In genomic region chr18:62183578-62184195, GRCh38 we compare ENCODE assay signal across 8 cellular contexts. TPM values are rescaled to one million over a fixed set of nuclear protein-coding genes. Genes with fewer than 3 reads are reported as not detected.
A peak's percentile ranks its signal among the peaks of the same experiment; 100 is the strongest.
DNase-seq lines count a peak whose midpoint lies in the region; ATAC-seq, FAIRE-seq and TF ChIP-seq lines count a peak whose summit lies in the region.

No MANE protein-coding gene starts in this region.

- no peaks in the 10 kb centered on the region for H3K27me3 Mint-ChIP-seq in activated CD4-positive, alpha-beta memory T cell treated with anti-CD3 and anti-CD28 coated beads for 36 hours

- no peaks in the 10 kb centered on the region for H3K27me3 ChIP-seq in GM06990 (replicated peaks; ENCODE audit: control insufficient read depth, insufficient read depth, low read length)
- no peaks in the 10 kb centered on the region for H3K27me3 ChIP-seq in sigmoid colon

- TF ChIP-seq POLR2A in sigmoid colon (IDR thresholded peaks at IDR 0.05) (no peak), H54 (IDR thresholded peaks at IDR 0.05; ENCODE audit: low read depth, low read length) (no peak)

- H3K4me3 ChIP-seq in GM06990 (replicated peaks; ENCODE audit: low read depth, low read length) (no peak overlapping the region), foreskin fibroblast (ENCODE audit: low read depth in 1 of 2, low read length in 2 of 2) (no peak overlapping the region), sigmoid colon (no peak overlapping the region)

- no peak overlapping the region for H3K27ac ChIP-seq in sigmoid colon

- H3K36me3 Mint-ChIP-seq in activated CD4-positive, alpha-beta memory T cell treated with anti-CD3 and anti-CD28 coated beads for 36 hours, result peaks cover 3% of the 10 kb centered on the region

- DNase-seq in AG08396 (ENCODE audit: low spot score) (peak; percentile 29), GM06990 (ENCODE audit: extremely low read depth, insufficient read length) (no peak), NCI-H2196 (lab: John Stamatoyannopoulos, UW; ENCODE audit: unreplicated experiment) (peak; percentile 64), foreskin fibroblast (peak; percentile 27 to 73), sigmoid colon (no peak), H54 (ENCODE audit: insufficient read length, low spot score) (no peak)
- peak; percentile 19 for DNase-seq in activated CD4-positive, alpha-beta memory T cell treated with anti-CD3 and anti-CD28 coated beads for 36 hours

- H3K4me1 ChIP-seq in sigmoid colon, result peaks cover 0 to 19% (median 15%) of the 10 kb centered on the region in 4 donors

- H3K4me3 Mint-ChIP-seq in activated CD4-positive, alpha-beta memory T cell treated with anti-CD3 and anti-CD28 coated beads for 36 hours, result no peak overlapping the region

- peak; percentile 96 for TF ChIP-seq CTCF in GM06990 (IDR thresholded peaks at IDR 0.05; ENCODE audit: insufficient read depth, low read length, poor library complexity, severe bottlenecking)
- peak; percentile 87 for TF ChIP-seq CTCF in foreskin fibroblast (IDR thresholded peaks at IDR 0.05; ENCODE audit: low read depth, low read length)
- peak; percentile 64 to 96 (median 92) for TF ChIP-seq CTCF in sigmoid colon (IDR thresholded peaks at IDR 0.05)

- no peak for FAIRE-seq in H54 (lab: Jason Lieb, UNC)

- ATAC-seq in GM21390 (IDR thresholded peaks at IDR 0.05; ENCODE audit: unreplicated experiment), result no peak

- H3K9me3 Mint-ChIP-seq in activated CD4-positive, alpha-beta memory T cell treated with anti-CD3 and anti-CD28 coated beads for 36 hours, result no peaks in the 10 kb centered on the region

- no peak overlapping the region for H3K27ac Mint-ChIP-seq in activated CD4-positive, alpha-beta memory T cell treated with anti-CD3 and anti-CD28 coated beads for 36 hours

- no peak for TF ChIP-seq EP300 in sigmoid colon (IDR thresholded peaks at IDR 0.05)

- intact Hi-C loops in activated CD4-positive, alpha-beta memory T cell treated with anti-CD3 and anti-CD28 coated beads for 36 hours (cut with micrococcal nuclease), result loop anchor here (1.0 to 10.0 kb wide), 3 partner anchors 66 to 801 kb away; no protein-coding TSS in a partner anchor
- intact Hi-C loops in sigmoid colon (cut with DNase I), result loop anchor here (10.0 kb wide), 1 partner anchor 801 kb away; no protein-coding TSS in a partner anchor

- H3K36me3 ChIP-seq in GM06990 (ENCODE audit: control insufficient read depth, insufficient read depth, low read length), result no peaks in the 10 kb centered on the region
- no peaks in the 10 kb centered on the region for H3K36me3 ChIP-seq in sigmoid colon

- H3K9me3 ChIP-seq in sigmoid colon, result no peaks in the 10 kb centered on the region

- H3K4me1 Mint-ChIP-seq in activated CD4-positive, alpha-beta memory T cell treated with anti-CD3 and anti-CD28 coated beads for 36 hours (ENCODE audit: low read depth), result peaks cover 21% of the 10 kb centered on the region

- CTCF ChIA-PET in activated CD4-positive, alpha-beta memory T cell treated with anti-CD3 and anti-CD28 coated beads for 36 hours (lab: Charles Lee), result interaction anchor here (0.7 to 9.4 kb wide), 7 partner anchors 14 to 78 kb away, joined by 3 to 150 read pairs (median 3); no protein-coding TSS in a partner anchor

- POLR2A ChIA-PET in activated CD4-positive, alpha-beta memory T cell treated with anti-CD3 and anti-CD28 coated beads for 36 hours (lab: Charles Lee), result no interaction called here

- 3 to 13% methylated on average over 2 of the region's 2 CpGs for WGBS in sigmoid colon, 2 donors

RNA-seq across cellular contexts. Expression of gene PIGN, which starts 3.2 kb away (rescaled TPM):
- total RNA-seq in activated CD4-positive, alpha-beta memory T cell treated with anti-CD3 and anti-CD28 coated beads for 36 hours, result 10 to 100 TPM; 26.2 to 27.8 TPM
- total RNA-seq in sigmoid colon, result 10 to 100 TPM; 18.4 to 23.2 (median 19.8) TPM
- 1 to 10 TPM; 3.0 to 9.0 (median 3.5) TPM for polyA plus RNA-seq in sigmoid colon

RNA-seq across cellular contexts. Expression of gene RELCH, which starts 3.4 kb away (rescaled TPM):
- total RNA-seq in activated CD4-positive, alpha-beta memory T cell treated with anti-CD3 and anti-CD28 coated beads for 36 hours, result 10 to 100 TPM; 16.1 to 17.7 TPM
- 10 to 100 TPM; 19.3 to 28.8 (median 25.3) TPM for total RNA-seq in sigmoid colon
- 10 to 100 TPM in 1 of 3 donors, 1 to 10 TPM in 2; 6.6 to 17.6 (median 9.0) TPM for polyA plus RNA-seq in sigmoid colon

Comparison
In these comparisons a context has a peak if more than half of its experiments do, and no peak if none do; other contexts are left out.
1. DNase-seq: peak in AG08396 (single experiment), NCI-H2196 (single experiment), activated CD4-positive, alpha-beta memory T cell treated with anti-CD3 and anti-CD28 coated beads for 36 hours (single experiment) and foreskin fibroblast (2 of 2); none in GM06990 (single experiment), sigmoid colon (single experiment) and H54 (single experiment).
2. Peak in every context shown above with its lines, with median percentiles within 50 percentile points of each other: CTCF ChIP-seq.